5 cellular contexts compared by ENCODE assay signal in the genomic region with DNA sequence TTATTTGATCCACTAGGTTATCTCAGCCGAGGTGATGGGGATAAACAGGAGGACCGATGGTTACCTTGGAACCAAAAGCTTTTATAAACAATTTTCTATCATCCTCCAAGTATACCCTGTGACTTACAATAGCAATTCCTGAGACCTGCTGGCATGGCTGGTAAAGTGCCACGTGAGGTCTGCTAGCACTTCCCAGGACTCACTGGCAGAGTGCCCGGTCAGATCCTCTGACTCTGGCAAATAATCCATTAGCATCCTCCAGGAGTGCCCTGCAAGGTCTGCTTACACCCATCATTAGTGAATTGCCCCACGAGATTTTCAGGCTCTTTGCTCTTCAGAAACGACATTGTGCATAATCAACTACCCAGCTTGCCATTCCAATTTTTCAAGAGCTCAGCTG. TPM values are rescaled to one million over a fixed set of nuclear protein-coding genes. Genes with fewer than 3 reads are reported as not detected.
"Had no signal": no experiment of that assay in that cellular context is flagged by ENCODE, and none has a peak within 500 bp of the region (broad histone marks: within the 10 kb centered on the region; RNA-seq: fewer than 3 reads in every experiment).

No MANE protein-coding gene starts in this region.

RNA-seq across cellular contexts. Expression of a gene that starts 37.3 kb away (rescaled TPM):
- total RNA-seq: GM23338, H1, H9, HepG2, HT-29 had no signal
